In the genomic region with DNA sequence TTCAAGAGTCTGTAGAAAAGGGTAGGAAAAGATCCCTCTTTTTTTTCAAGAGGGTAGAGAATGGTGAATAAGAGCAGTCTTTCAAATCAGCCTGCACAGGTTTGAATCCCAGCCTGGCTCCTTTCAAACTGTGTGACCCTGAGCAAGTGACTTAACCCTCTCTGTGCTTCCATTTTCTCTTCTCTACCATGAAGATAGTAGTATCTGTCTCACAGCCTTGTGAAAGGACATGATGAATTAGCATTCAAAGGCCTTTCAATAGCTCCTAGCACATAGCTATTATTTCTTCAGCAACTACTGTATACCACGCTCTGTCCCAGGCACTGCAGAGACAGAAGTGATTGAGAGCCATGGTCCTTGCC, we compare ENCODE assay signal across 3 cellular contexts.
TF ChIP-seq lines count a peak whose summit lies in the region.

No MANE protein-coding gene starts in this region.

TF ChIP-seq in SK-N-SH, 30 proteins besides CTCF, POLR2A, EP300 and RAD21:
- TF ChIP-seq, protein P1, sequence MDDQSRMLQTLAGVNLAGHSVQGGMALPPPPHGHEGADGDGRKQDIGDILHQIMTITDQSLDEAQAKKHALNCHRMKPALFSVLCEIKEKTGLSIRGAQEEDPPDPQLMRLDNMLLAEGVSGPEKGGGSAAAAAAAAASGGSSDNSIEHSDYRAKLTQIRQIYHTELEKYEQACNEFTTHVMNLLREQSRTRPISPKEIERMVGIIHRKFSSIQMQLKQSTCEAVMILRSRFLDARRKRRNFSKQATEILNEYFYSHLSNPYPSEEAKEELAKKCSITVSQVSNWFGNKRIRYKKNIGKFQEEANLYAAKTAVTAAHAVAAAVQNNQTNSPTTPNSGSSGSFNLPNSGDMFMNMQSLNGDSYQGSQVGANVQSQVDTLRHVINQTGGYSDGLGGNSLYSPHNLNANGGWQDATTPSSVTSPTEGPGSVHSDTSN (IDR thresholded peaks at IDR 0.05): 0 out of 2 replicates have a peak, but pooled peaks have one; percentile 6
- TF ChIP-seq, protein P2, sequence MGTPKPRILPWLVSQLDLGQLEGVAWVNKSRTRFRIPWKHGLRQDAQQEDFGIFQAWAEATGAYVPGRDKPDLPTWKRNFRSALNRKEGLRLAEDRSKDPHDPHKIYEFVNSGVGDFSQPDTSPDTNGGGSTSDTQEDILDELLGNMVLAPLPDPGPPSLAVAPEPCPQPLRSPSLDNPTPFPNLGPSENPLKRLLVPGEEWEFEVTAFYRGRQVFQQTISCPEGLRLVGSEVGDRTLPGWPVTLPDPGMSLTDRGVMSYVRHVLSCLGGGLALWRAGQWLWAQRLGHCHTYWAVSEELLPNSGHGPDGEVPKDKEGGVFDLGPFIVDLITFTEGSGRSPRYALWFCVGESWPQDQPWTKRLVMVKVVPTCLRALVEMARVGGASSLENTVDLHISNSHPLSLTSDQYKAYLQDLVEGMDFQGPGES (IDR thresholded peaks at IDR 0.05; ENCODE audit: low read depth, low read length): no peak

TF ChIP-seq in SK-N-SH treated with all-trans-retinoic acid at 6 μM for 48 hours, 23 proteins besides CTCF, POLR2A, EP300 and RAD21:
- TF ChIP-seq, protein P3, sequence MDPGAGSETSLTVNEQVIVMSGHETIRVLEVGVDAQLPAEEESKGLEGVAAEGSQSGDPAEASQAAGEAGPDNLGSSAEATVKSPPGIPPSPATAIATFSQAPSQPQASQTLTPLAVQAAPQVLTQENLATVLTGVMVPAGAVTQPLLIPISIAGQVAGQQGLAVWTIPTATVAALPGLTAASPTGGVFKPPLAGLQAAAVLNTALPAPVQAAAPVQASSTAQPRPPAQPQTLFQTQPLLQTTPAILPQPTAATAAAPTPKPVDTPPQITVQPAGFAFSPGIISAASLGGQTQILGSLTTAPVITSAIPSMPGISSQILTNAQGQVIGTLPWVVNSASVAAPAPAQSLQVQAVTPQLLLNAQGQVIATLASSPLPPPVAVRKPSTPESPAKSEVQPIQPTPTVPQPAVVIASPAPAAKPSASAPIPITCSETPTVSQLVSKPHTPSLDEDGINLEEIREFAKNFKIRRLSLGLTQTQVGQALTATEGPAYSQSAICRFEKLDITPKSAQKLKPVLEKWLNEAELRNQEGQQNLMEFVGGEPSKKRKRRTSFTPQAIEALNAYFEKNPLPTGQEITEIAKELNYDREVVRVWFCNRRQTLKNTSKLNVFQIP (CRISPR knock-in tag; IDR thresholded peaks at IDR 0.05; ENCODE audit: borderline replicate concordance, low read depth): no peak
- no peak for TF ChIP-seq ZFP3 (CRISPR knock-in tag; IDR thresholded peaks at IDR 0.05)
- TF ChIP-seq ZFP30 (CRISPR knock-in tag; IDR thresholded peaks at IDR 0.05): no peak
- no peak for TF ChIP-seq PPARA (CRISPR knock-in tag; IDR thresholded peaks at IDR 0.05; ENCODE audit: borderline replicate concordance)
- TF ChIP-seq, protein P4, sequence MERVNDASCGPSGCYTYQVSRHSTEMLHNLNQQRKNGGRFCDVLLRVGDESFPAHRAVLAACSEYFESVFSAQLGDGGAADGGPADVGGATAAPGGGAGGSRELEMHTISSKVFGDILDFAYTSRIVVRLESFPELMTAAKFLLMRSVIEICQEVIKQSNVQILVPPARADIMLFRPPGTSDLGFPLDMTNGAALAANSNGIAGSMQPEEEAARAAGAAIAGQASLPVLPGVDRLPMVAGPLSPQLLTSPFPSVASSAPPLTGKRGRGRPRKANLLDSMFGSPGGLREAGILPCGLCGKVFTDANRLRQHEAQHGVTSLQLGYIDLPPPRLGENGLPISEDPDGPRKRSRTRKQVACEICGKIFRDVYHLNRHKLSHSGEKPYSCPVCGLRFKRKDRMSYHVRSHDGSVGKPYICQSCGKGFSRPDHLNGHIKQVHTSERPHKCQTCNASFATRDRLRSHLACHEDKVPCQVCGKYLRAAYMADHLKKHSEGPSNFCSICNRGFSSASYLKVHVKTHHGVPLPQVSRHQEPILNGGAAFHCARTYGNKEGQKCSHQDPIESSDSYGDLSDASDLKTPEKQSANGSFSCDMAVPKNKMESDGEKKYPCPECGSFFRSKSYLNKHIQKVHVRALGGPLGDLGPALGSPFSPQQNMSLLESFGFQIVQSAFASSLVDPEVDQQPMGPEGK (CRISPR knock-in tag; IDR thresholded peaks at IDR 0.05; ENCODE audit: borderline replicate concordance): no peak
- TF ChIP-seq TCF4 (CRISPR knock-in tag; IDR thresholded peaks at IDR 0.05; ENCODE audit: borderline replicate concordance): no peak
- TF ChIP-seq GLIS3 (CRISPR knock-in tag; IDR thresholded peaks at IDR 0.05): no peak
- no peak for TF ChIP-seq ISL1 (CRISPR knock-in tag; IDR thresholded peaks at IDR 0.05)
- TF ChIP-seq, protein P5, sequence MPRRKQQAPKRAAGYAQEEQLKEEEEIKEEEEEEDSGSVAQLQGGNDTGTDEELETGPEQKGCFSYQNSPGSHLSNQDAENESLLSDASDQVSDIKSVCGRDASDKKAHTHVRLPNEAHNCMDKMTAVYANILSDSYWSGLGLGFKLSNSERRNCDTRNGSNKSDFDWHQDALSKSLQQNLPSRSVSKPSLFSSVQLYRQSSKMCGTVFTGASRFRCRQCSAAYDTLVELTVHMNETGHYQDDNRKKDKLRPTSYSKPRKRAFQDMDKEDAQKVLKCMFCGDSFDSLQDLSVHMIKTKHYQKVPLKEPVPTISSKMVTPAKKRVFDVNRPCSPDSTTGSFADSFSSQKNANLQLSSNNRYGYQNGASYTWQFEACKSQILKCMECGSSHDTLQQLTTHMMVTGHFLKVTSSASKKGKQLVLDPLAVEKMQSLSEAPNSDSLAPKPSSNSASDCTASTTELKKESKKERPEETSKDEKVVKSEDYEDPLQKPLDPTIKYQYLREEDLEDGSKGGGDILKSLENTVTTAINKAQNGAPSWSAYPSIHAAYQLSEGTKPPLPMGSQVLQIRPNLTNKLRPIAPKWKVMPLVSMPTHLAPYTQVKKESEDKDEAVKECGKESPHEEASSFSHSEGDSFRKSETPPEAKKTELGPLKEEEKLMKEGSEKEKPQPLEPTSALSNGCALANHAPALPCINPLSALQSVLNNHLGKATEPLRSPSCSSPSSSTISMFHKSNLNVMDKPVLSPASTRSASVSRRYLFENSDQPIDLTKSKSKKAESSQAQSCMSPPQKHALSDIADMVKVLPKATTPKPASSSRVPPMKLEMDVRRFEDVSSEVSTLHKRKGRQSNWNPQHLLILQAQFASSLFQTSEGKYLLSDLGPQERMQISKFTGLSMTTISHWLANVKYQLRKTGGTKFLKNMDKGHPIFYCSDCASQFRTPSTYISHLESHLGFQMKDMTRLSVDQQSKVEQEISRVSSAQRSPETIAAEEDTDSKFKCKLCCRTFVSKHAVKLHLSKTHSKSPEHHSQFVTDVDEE (CRISPR knock-in tag; IDR thresholded peaks at IDR 0.05): no peak
- TF ChIP-seq BACH2 (CRISPR knock-in tag; IDR thresholded peaks at IDR 0.05; ENCODE audit: borderline replicate concordance): no peak

TF ChIP-seq in H1, 55 proteins besides CTCF, POLR2A, EP300 and RAD21:
- TF ChIP-seq RNF2 (IDR thresholded peaks at IDR 0.05; ENCODE audit: borderline replicate concordance, low read depth, low read length, missing control alignments, poor library complexity, severe bottlenecking) (no peak), NANOG (IDR thresholded peaks at IDR 0.05; ENCODE audit: insufficient read depth, low read depth, low read length, poor library complexity, severe bottlenecking) (no peak), JUND (IDR thresholded peaks at IDR 0.05; ENCODE audit: low read length) (no peak), SIN3A (conservative IDR thresholded peaks at IDR 0.05 in 1 of 2, IDR thresholded peaks at IDR 0.05 in 1 of 2; ENCODE audit: low read depth in 1 of 2, low read length in 2 of 2) (no peak), KDM1A (IDR thresholded peaks at IDR 0.05; ENCODE audit: borderline replicate concordance, low read length) (no peak), CBX8 (IDR thresholded peaks at IDR 0.05; ENCODE audit: borderline replicate concordance, low read depth, low read length) (no peak), ASH2L (IDR thresholded peaks at IDR 0.05; ENCODE audit: low read length) (no peak), RXRA (IDR thresholded peaks at IDR 0.05; ENCODE audit: insufficient read depth, low read depth, low read length) (no peak), POU5F1 (IDR thresholded peaks at IDR 0.05; ENCODE audit: low read depth, low read length) (no peak), TAF7 (optimal IDR thresholded peaks at IDR 0.05; ENCODE audit: borderline replicate concordance, low read depth, low read length) (no peak), TCF12 (IDR thresholded peaks at IDR 0.05; ENCODE audit: low read depth, low read length) (no peak), CHD1 (IDR thresholded peaks at IDR 0.05; ENCODE audit: low read depth, low read length) (no peak), CBX5 (IDR thresholded peaks at IDR 0.05; ENCODE audit: low read depth, low read length) (no peak)
- TF ChIP-seq, protein P6, sequence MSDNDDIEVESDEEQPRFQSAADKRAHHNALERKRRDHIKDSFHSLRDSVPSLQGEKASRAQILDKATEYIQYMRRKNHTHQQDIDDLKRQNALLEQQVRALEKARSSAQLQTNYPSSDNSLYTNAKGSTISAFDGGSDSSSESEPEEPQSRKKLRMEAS (IDR thresholded peaks at IDR 0.05): no peak
- TF ChIP-seq, protein P7, sequence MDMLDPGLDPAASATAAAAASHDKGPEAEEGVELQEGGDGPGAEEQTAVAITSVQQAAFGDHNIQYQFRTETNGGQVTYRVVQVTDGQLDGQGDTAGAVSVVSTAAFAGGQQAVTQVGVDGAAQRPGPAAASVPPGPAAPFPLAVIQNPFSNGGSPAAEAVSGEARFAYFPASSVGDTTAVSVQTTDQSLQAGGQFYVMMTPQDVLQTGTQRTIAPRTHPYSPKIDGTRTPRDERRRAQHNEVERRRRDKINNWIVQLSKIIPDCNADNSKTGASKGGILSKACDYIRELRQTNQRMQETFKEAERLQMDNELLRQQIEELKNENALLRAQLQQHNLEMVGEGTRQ (IDR thresholded peaks at IDR 0.05; ENCODE audit: low read length): no peak
- TF ChIP-seq, protein P8, sequence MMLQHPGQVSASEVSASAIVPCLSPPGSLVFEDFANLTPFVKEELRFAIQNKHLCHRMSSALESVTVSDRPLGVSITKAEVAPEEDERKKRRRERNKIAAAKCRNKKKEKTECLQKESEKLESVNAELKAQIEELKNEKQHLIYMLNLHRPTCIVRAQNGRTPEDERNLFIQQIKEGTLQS (IDR thresholded peaks at IDR 0.05; ENCODE audit: insufficient read depth, low read depth, low read length): no peak
TF ChIP-seq in H1: peak in this region for 0.
